ENCODE assay signal across 23 cellular contexts in the genomic region with DNA sequence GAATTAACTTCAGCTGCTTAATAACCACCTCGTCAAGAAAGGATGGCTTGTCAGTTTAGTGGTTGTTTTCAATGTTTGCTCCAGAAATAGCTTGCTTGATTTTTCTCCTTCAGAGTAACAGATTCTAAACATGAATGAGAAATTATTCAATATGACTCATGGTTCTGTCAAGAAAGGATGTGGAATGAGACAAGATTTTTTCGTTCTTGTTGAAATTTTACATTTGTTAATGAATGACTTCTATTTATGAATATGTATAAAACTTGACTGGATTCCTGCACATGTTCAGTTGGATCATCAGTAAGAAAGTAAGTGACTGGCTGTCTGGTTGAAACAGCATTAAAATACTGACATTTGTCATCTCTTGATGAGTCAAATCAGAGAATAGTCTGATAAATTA. TPM values are rescaled to one million over a fixed set of nuclear protein-coding genes. Genes with fewer than 3 reads are reported as not detected.
DNase-seq lines count a peak whose midpoint lies in the region; ATAC-seq and TF ChIP-seq lines count a peak whose summit lies in the region.
"Had no signal": no experiment of that assay in that cellular context is flagged by ENCODE, and none has a peak within 500 bp of the region (broad histone marks: within the 10 kb centered on the region; RNA-seq: fewer than 3 reads in every experiment).

No MANE protein-coding gene starts in this region.

- no peak overlapping the region for H3K4me3 ChIP-seq in mammary epithelial cell (replicated peaks in 1 of 3; ENCODE audit: insufficient read depth in 1 of 3, low read depth in 2 of 3, low read length in 3 of 3)
- H3K4me3 ChIP-seq in breast epithelium, result no peak overlapping the region
- peak overlapping the region; percentile 5 for H3K4me3 ChIP-seq in adipocyte (ENCODE audit: low read length)
- no peak overlapping the region for H3K4me3 ChIP-seq in fibroblast of the aortic adventitia (ENCODE audit: low read depth, low read length)
- H3K4me3 ChIP-seq in A673 (ENCODE audit: low read depth, low read length, poor library complexity, severe bottlenecking), result no peak overlapping the region
- H3K4me3 ChIP-seq: BLaER1 treated with 17β-estradiol and CSF1 and Interleukin-3, amounts not matched to agents 10 nM and 100 nM; esophagus muscularis mucosa; transverse colon had no signal

- no peak overlapping the region for H3K27ac Mint-ChIP-seq in stimulated activated effector memory CD8-positive, alpha-beta T cell treated with anti-CD3 and anti-CD28 coated beads, Interleukin-12 subunit alpha, Interleukin-12 subunit beta, amount 100 ng/mL, for 72 hours
- H3K27ac Mint-ChIP-seq: activated CD4-positive, alpha-beta T cell treated with anti-CD3 and anti-CD28 coated beads, Interleukin-2, amount 10 ng/mL, durations not matched to agents 24 days and 14 days had no signal

- no peaks in the 10 kb centered on the region for H3K79me2 ChIP-seq in mammary epithelial cell (ENCODE audit: insufficient read depth, low read length)

- peaks cover 11% of the 10 kb centered on the region for H3K4me1 ChIP-seq in mammary epithelial cell (ENCODE audit: insufficient read depth, low read length)
- no peaks in the 10 kb centered on the region for H3K4me1 ChIP-seq in breast epithelium
- peaks cover 16% of the 10 kb centered on the region for H3K4me1 ChIP-seq in adipocyte (ENCODE audit: control insufficient read depth, insufficient read depth, low read length)
- no peaks in the 10 kb centered on the region for H3K4me1 ChIP-seq in A673 (ENCODE audit: insufficient read depth, low read length, poor library complexity, severe bottlenecking)
- H3K4me1 ChIP-seq: BLaER1 treated with 17β-estradiol and CSF1 and Interleukin-3, amounts not matched to agents 10 nM and 100 nM; transverse colon had no signal

- H3K27ac ChIP-seq in mammary epithelial cell (ENCODE audit: insufficient read depth, low read depth, low read length) (no peak overlapping the region), breast epithelium (no peak overlapping the region), A673 (ENCODE audit: low read depth, low read length, poor library complexity, severe bottlenecking) (no peak overlapping the region)
- H3K27ac ChIP-seq: 22Rv1; BLaER1 treated with 17β-estradiol and CSF1 and Interleukin-3, amounts not matched to agents 10 nM and 100 nM; esophagus muscularis mucosa; transverse colon had no signal

- H3K27me3 ChIP-seq in mammary epithelial cell (ENCODE audit: insufficient read depth, low read length) (no peaks in the 10 kb centered on the region), breast epithelium (no peaks in the 10 kb centered on the region), adipocyte (replicated peaks; ENCODE audit: control insufficient read depth, insufficient read depth, low read length) (no peaks in the 10 kb centered on the region), A673 (replicated peaks; ENCODE audit: insufficient read depth, low read depth, low read length, poor library complexity) (no peaks in the 10 kb centered on the region)
- H3K27me3 ChIP-seq: BLaER1 treated with 17β-estradiol and CSF1 and Interleukin-3, amounts not matched to agents 10 nM and 100 nM; esophagus muscularis mucosa; transverse colon had no signal

- no peak overlapping the region for H2AFZ ChIP-seq in mammary epithelial cell (ENCODE audit: low read depth, low read length)

- H3K9me3 Mint-ChIP-seq in stimulated activated effector memory CD8-positive, alpha-beta T cell treated with anti-CD3 and anti-CD28 coated beads, Interleukin-12 subunit alpha, Interleukin-12 subunit beta, amount 100 ng/mL, for 72 hours, result no peaks in the 10 kb centered on the region
- H3K9me3 Mint-ChIP-seq: activated CD4-positive, alpha-beta T cell treated with anti-CD3 and anti-CD28 coated beads, Interleukin-2, amount 10 ng/mL, durations not matched to agents 24 days and 14 days had no signal

- H3K36me3 Mint-ChIP-seq in stimulated activated effector memory CD8-positive, alpha-beta T cell treated with anti-CD3 and anti-CD28 coated beads, Interleukin-12 subunit alpha, Interleukin-12 subunit beta, amount 100 ng/mL, for 72 hours, result no peaks in the 10 kb centered on the region

- peak; percentile 11 for DNase-seq in mammary epithelial cell
- DNase-seq in breast epithelium (ENCODE audit: low spot score in 2 of 2), result no peak
- DNase-seq in adipocyte (ENCODE audit: low read depth), result peak; percentile 44
- DNase-seq in fibroblast of the aortic adventitia (ENCODE audit: low read depth), result peak; percentile 20
- no peak for DNase-seq in stimulated activated effector memory CD8-positive, alpha-beta T cell treated with anti-CD3 and anti-CD28 coated beads, Interleukin-12 subunit alpha, Interleukin-12 subunit beta, amount 100 ng/mL, for 72 hours (ENCODE audit: low spot score in 2 of 2)
- no peak for DNase-seq in A673 (ENCODE audit: low spot score)
- no peak for DNase-seq in NCI-H748 (lab: John Stamatoyannopoulos, UW; ENCODE audit: unreplicated experiment)
- DNase-seq in epidermal melanocyte (ENCODE audit: insufficient read length, low spot score), result no peak
- DNase-seq: activated CD4-positive, alpha-beta T cell treated with anti-CD3 and anti-CD28 coated beads, Interleukin-2, amount 10 ng/mL, durations not matched to agents 24 days and 14 days; activated CD8-positive, alpha-beta memory T cell treated with anti-CD3 and anti-CD28 coated beads, Interleukin-2, amount 50 U/mL, for 48 hours; activated naive CD4-positive, alpha-beta T cell; DMS 273 treated with DMSO at 0.1 percent for 48 hours; left colon; MM.1S; NCI-H1930; NCI-H510A treated with DMSO at 0.1 percent for 48 hours; stimulated activated naive CD4-positive, alpha-beta T cell; transverse colon had no signal

- no peaks in the 10 kb centered on the region for H3K36me3 ChIP-seq in mammary epithelial cell (ENCODE audit: insufficient read depth, low read length)
- no peaks in the 10 kb centered on the region for H3K36me3 ChIP-seq in breast epithelium
- no peaks in the 10 kb centered on the region for H3K36me3 ChIP-seq in adipocyte (ENCODE audit: control insufficient read depth, insufficient read depth, low read length, severe bottlenecking)
- no peaks in the 10 kb centered on the region for H3K36me3 ChIP-seq in A673 (ENCODE audit: insufficient read depth, low read length, poor library complexity, severe bottlenecking)
- H3K36me3 ChIP-seq: BLaER1 treated with 17β-estradiol and CSF1 and Interleukin-3, amounts not matched to agents 10 nM and 100 nM; esophagus muscularis mucosa; transverse colon had no signal

- TF ChIP-seq POLR2A in breast epithelium (IDR thresholded peaks at IDR 0.05), result no peak

- CTCF ChIA-PET in mammary epithelial cell (lab: Charles Lee; ENCODE audit: low non-redundant PET) (no interaction called here), A673 (lab: Charles Lee) (no interaction called here)

- in situ Hi-C loops in mammary epithelial cell (cut with MboI; ENCODE audit: low sequenced_read_pairs in 2 of 2), result no loop called here

- no peaks in the 10 kb centered on the region for H3K9me3 ChIP-seq in mammary epithelial cell (replicated peaks; ENCODE audit: insufficient read depth, low read length)
- H3K9me3 ChIP-seq in breast epithelium, result no peaks in the 10 kb centered on the region
- H3K9me3 ChIP-seq in adipocyte (ENCODE audit: control insufficient read depth, low read length), result no peaks in the 10 kb centered on the region
- H3K9me3 ChIP-seq in A673 (ENCODE audit: low read depth, low read length, poor library complexity, severe bottlenecking), result no peaks in the 10 kb centered on the region
- H3K9me3 ChIP-seq: BLaER1 treated with 17β-estradiol and CSF1 and Interleukin-3, amounts not matched to agents 10 nM and 100 nM; esophagus muscularis mucosa; transverse colon had no signal

- H3K9ac ChIP-seq in mammary epithelial cell (ENCODE audit: insufficient read depth, low read length) (no peak overlapping the region), adipocyte (ENCODE audit: low read length) (peak overlapping the region; percentile 54)
- H3K9ac ChIP-seq: BLaER1 treated with 17β-estradiol and CSF1 and Interleukin-3, amounts not matched to agents 10 nM and 100 nM had no signal

- dilution Hi-C loops in mammary epithelial cell (cut with HindIII; ENCODE audit: low sequenced_read_pairs), result no loop called here

- no peak overlapping the region for H3K4me2 ChIP-seq in mammary epithelial cell (ENCODE audit: insufficient read depth, low read depth, low read length)
- H3K4me2 ChIP-seq: BLaER1 treated with 17β-estradiol and CSF1 and Interleukin-3, amounts not matched to agents 10 nM and 100 nM had no signal

- BruUV-seq in mammary epithelial cell (replicated peaks; lab: Mats Ljungman, UMichigan), result no TSS peak
- BruUV-seq in A673 (replicated peaks; lab: Mats Ljungman, UMichigan), result no TSS peak

- POLR2A ChIA-PET in A673 (lab: Charles Lee; ENCODE audit: low non-redundant PET), result no interaction called here

- no peak overlapping the region for H3K4me3 Mint-ChIP-seq in stimulated activated effector memory CD8-positive, alpha-beta T cell treated with anti-CD3 and anti-CD28 coated beads, Interleukin-12 subunit alpha, Interleukin-12 subunit beta, amount 100 ng/mL, for 72 hours
- H3K4me3 Mint-ChIP-seq: activated CD4-positive, alpha-beta T cell treated with anti-CD3 and anti-CD28 coated beads, Interleukin-2, amount 10 ng/mL, durations not matched to agents 24 days and 14 days had no signal

- no peak for ATAC-seq in stimulated activated effector memory CD8-positive, alpha-beta T cell treated with anti-CD3 and anti-CD28 coated beads, Interleukin-12 subunit alpha, Interleukin-12 subunit beta, amount 100 ng/mL, for 72 hours
- ATAC-seq: HepG2, left colon had no signal

- intact Hi-C loops in mammary epithelial cell (cut with micrococcal nuclease), result loop anchor here (1.0 to 2.0 kb wide), 3 partner anchors 151 to 571 kb away; no protein-coding TSS in a partner anchor
- intact Hi-C loops in breast epithelium (cut with DNase I; ENCODE audit: low total_unique reads), result no loop called here
- intact Hi-C loops in A673 (cut with micrococcal nuclease; ENCODE audit: unreplicated experiment), result loop anchor here (2.0 to 5.0 kb wide), 2 partner anchors 151 to 509 kb away; no protein-coding TSS in a partner anchor

- 4% methylated on average over 2 of the region's 2 CpGs for WGBS in mammary epithelial cell (ENCODE audit: low coverage, missing lambda C conversion rate)

- TF ChIP-seq CTCF in mammary epithelial cell (conservative IDR thresholded peaks at IDR 0.05 in 1 of 2, IDR thresholded peaks at IDR 0.05 in 1 of 2; ENCODE audit: extremely low read depth in 1 of 2, insufficient read depth in 1 of 2, low read depth in 1 of 2, low read length in 2 of 2) (no peak), breast epithelium (IDR thresholded peaks at IDR 0.05) (no peak), fibroblast of the aortic adventitia (IDR thresholded peaks at IDR 0.05; ENCODE audit: insufficient read depth, low read length) (no peak), A673 (conservative IDR thresholded peaks at IDR 0.05; ENCODE audit: low read depth, low read length) (no peak)

- no peaks in the 10 kb centered on the region for H3K4me1 Mint-ChIP-seq in stimulated activated effector memory CD8-positive, alpha-beta T cell treated with anti-CD3 and anti-CD28 coated beads, Interleukin-12 subunit alpha, Interleukin-12 subunit beta, amount 100 ng/mL, for 72 hours
- H3K4me1 Mint-ChIP-seq: activated CD4-positive, alpha-beta T cell treated with anti-CD3 and anti-CD28 coated beads, Interleukin-2, amount 10 ng/mL, durations not matched to agents 24 days and 14 days had no signal

- no peaks in the 10 kb centered on the region for H4K20me1 ChIP-seq in mammary epithelial cell (ENCODE audit: insufficient read depth, low read length)
- H4K20me1 ChIP-seq: BLaER1 treated with 17β-estradiol and CSF1 and Interleukin-3, amounts not matched to agents 10 nM and 100 nM had no signal

RNA-seq across cellular contexts. Expression of gene IFI44, which starts 38.3 kb away (rescaled TPM):
- total RNA-seq in mammary epithelial cell (1 to 10 TPM; 1.3 to 5.0 TPM), breast epithelium (10 to 100 TPM; 20.0 to 25.3 (median 24.0) TPM), fibroblast of the aortic adventitia (ENCODE audit: low replicate concordance) (14.2 and 66.6 TPM in 2 replicates), A673 (2021) (27.8 and 29.0 TPM in 2 replicates)
- polyA plus RNA-seq in mammary epithelial cell, result 1.2 TPM
- polyA minus RNA-seq in mammary epithelial cell, result not detected
- total RNA-seq: HepG2, OCI-LY7 had no signal
- polyA plus RNA-seq: HepG2 had no signal

Comparison
In these comparisons a context has a peak if more than half of its experiments do, and no peak if none do; other contexts are left out.
1. DNase-seq: peak in mammary epithelial cell (single experiment), adipocyte (single experiment) and fibroblast of the aortic adventitia (single experiment); none in breast epithelium (0 of 2), stimulated activated effector memory CD8-positive, alpha-beta T cell treated with anti-CD3 and anti-CD28 coated beads, Interleukin-12 subunit alpha, Interleukin-12 subunit beta, amount 100 ng/mL, for 72 hours (0 of 2), A673 (single experiment), NCI-H748 (single experiment) and epidermal melanocyte (single experiment).